In the genomic region with DNA sequence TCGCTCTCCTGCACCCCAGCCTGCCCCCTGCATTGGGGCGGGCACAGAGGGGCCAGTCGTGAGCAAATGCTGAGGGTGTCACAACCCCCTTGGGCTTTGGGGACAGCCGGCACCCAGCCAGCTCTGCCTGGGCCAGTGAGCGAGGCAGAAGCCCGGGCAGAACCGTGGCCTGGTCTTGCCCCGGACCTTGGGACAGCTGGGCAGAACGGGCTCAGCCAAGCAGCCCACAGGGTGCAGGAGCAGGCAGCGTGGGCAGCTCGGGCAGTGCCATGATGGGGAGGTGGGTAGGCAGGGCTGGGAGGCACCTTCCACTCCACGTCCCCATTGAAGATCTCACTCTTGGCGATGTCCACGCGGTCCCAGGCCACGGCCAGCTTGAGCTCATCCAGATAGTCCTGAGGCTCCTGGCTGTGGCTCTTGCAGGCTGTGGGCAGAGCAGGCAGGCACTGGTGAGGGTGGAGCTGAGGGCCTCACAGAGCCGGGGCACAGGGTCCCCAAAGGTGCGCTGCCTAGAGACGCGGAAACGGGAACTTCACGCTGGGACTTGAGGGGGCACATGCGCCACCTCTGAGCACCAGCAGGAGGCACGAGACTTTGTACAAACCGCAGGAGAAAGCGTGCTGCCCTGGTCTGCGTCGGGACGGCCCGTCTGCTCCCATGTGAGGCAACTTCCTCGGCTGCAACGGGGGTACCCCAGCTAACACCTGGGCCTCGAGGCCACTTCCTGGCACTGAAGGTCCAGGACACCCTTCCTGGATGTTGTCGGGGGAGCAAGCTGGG, we compare ENCODE assay signal across 33 cellular contexts. TPM values are rescaled to one million over a fixed set of nuclear protein-coding genes. Genes with fewer than 3 reads are reported as not detected.
DNase-seq lines count a peak whose midpoint lies in the region; ATAC-seq, FAIRE-seq and TF ChIP-seq lines count a peak whose summit lies in the region.
"Had no signal": no experiment of that assay in that cellular context is flagged by ENCODE, and none has a peak within 500 bp of the region (broad histone marks: within the 10 kb centered on the region; RNA-seq: fewer than 3 reads in every experiment).

No MANE protein-coding gene starts in this region.

- no peak overlapping the region for H3K4me3 ChIP-seq in right cardiac atrium (ENCODE audit: low read length)
- no peak overlapping the region for H3K4me3 ChIP-seq in IMR-90 (ENCODE audit: insufficient read depth, low read depth, low read length)
- H3K4me3 ChIP-seq in H1 (ENCODE audit: extremely low read depth in 1 of 4, insufficient read depth in 2 of 4, low read depth in 3 of 4, low read length in 4 of 4): no peak overlapping the region
- no peak overlapping the region for H3K4me3 ChIP-seq in trophoblast cell (ENCODE audit: low read depth, low read length)
- H3K4me3 ChIP-seq: A549, coronary artery, thoracic aorta, uterus had no signal

- no peak for FAIRE-seq in H1 (lab: Jason Lieb, UNC)
- FAIRE-seq: A549, G401.6, GM12891 had no signal

- POLR2A ChIA-PET in IMR-90 (lab: Charles Lee; ENCODE audit: unreplicated experiment): interaction anchor here (0.5 kb wide), 1 partner anchor 245 kb away, joined by 7 read pairs; no protein-coding TSS in a partner anchor
- POLR2A ChIA-PET in H1 (lab: Charles Lee; ENCODE audit: partially characterized antibody): interaction anchor here (0.9 to 1.7 kb wide), 2 partner anchors 13 to 14 kb away, joined by 3 to 4 read pairs; no protein-coding TSS in a partner anchor

- no peak overlapping the region for H3K4ac ChIP-seq in IMR-90 (ENCODE audit: low read depth, low read length)
- H3K4ac ChIP-seq in H1 (replicated peaks; ENCODE audit: insufficient read length, low read depth, low read length): no peak overlapping the region
- no peak overlapping the region for H3K4ac ChIP-seq in trophoblast cell (ENCODE audit: low read depth, low read length)

- H2BK12ac ChIP-seq in H1 (ENCODE audit: low read depth, low read length): no peak overlapping the region
- no peak overlapping the region for H2BK12ac ChIP-seq in trophoblast cell (ENCODE audit: low read length)

- in situ Hi-C loops in IMR-90 (cut with MboI; ENCODE audit: low sequenced_read_pairs): loop anchor here (5.0 kb wide), 2 partner anchors 103 to 213 kb away; no protein-coding TSS in a partner anchor

- no peaks in the 10 kb centered on the region for H3K27me3 ChIP-seq in right cardiac atrium (ENCODE audit: control insufficient read depth, insufficient read depth)
- H3K27me3 ChIP-seq in IMR-90 (ENCODE audit: control insufficient read depth, insufficient read depth, low read length): peaks cover 4% of the 10 kb centered on the region; the same call in 1 of the 2 replicates
- H3K27me3 ChIP-seq in H1 (replicated peaks in 1 of 4; ENCODE audit: control insufficient read depth in 3 of 4, extremely low read depth in 1 of 4, insufficient read depth in 3 of 4, low read length in 3 of 4): no peaks in the 10 kb centered on the region; a peak in 2 of 7 replicates
- no peaks in the 10 kb centered on the region for H3K27me3 ChIP-seq in trophoblast cell (ENCODE audit: insufficient read depth, low read length)
- H3K27me3 ChIP-seq: uterus had no signal

- H3K9me3 ChIP-seq in right cardiac atrium (ENCODE audit: control insufficient read depth, low read length): no peaks in the 10 kb centered on the region
- H3K9me3 ChIP-seq in IMR-90 (ENCODE audit: control insufficient read depth, insufficient read depth, low read length): no peaks in the 10 kb centered on the region
- H3K9me3 ChIP-seq in H1 (ENCODE audit: insufficient read depth in 2 of 2, low read depth in 1 of 2, low read length in 1 of 2): no peaks in the 10 kb centered on the region
- no peaks in the 10 kb centered on the region for H3K9me3 ChIP-seq in trophoblast cell (ENCODE audit: insufficient read depth, low read depth, low read length)
- H3K9me3 ChIP-seq: A549, thoracic aorta, uterus had no signal

- H3K56ac ChIP-seq in IMR-90 (ENCODE audit: extremely low read depth, insufficient read depth, low read length) (no peak overlapping the region), H1 (replicated peaks; ENCODE audit: insufficient read length, low read depth, low read length) (no peak overlapping the region)

- H2BK20ac ChIP-seq in IMR-90 (ENCODE audit: low read depth, low read length) (no peak overlapping the region), H1 (ENCODE audit: low read length) (no peak overlapping the region)

- H3K36me3 ChIP-seq in IMR-90 (ENCODE audit: control insufficient read depth, insufficient read depth, low read length) (no peaks in the 10 kb centered on the region), H1 (ENCODE audit: control insufficient read depth in 2 of 4, insufficient read depth in 4 of 4, low read length in 3 of 4) (no peaks in the 10 kb centered on the region), trophoblast cell (ENCODE audit: control insufficient read depth in 1 of 2, insufficient read depth in 2 of 2, low read length in 2 of 2) (no peaks in the 10 kb centered on the region)
- H3K36me3 ChIP-seq: thoracic aorta, uterus had no signal

- H4K91ac ChIP-seq in IMR-90 (ENCODE audit: insufficient read depth, low read depth, low read length): no peak overlapping the region
- H4K91ac ChIP-seq in H1 (replicated peaks; ENCODE audit: insufficient read length, low read length): no peak overlapping the region
- H4K91ac ChIP-seq in trophoblast cell (ENCODE audit: low read depth, low read length): no peak overlapping the region

- TF ChIP-seq RAD21 in IMR-90 (IDR thresholded peaks at IDR 0.05; ENCODE audit: low read length): no peak
- TF ChIP-seq RAD21 in H1 (IDR thresholded peaks at IDR 0.05 in 1 of 2, conservative IDR thresholded peaks at IDR 0.05 in 1 of 2; ENCODE audit: low read depth in 2 of 2, low read length in 2 of 2): no peak

- H3K27ac ChIP-seq in right cardiac atrium (ENCODE audit: low read length): no peak overlapping the region
- H3K27ac ChIP-seq in IMR-90 (ENCODE audit: insufficient read depth, low read length): no peak overlapping the region
- no peak overlapping the region for H3K27ac ChIP-seq in H1 (ENCODE audit: low read depth, low read length)
- no peak overlapping the region for H3K27ac ChIP-seq in trophoblast cell (ENCODE audit: low read depth, low read length)
- H3K27ac ChIP-seq: A549, coronary artery, thoracic aorta, uterus had no signal

- no peak overlapping the region for H4K12ac ChIP-seq in trophoblast cell (ENCODE audit: low read depth, low read length)

- no peak for TF ChIP-seq EP300 in H1 (IDR thresholded peaks at IDR 0.05; ENCODE audit: borderline replicate concordance in 1 of 2, low read depth in 2 of 2, low read length in 2 of 2)

- no peaks in the 10 kb centered on the region for H3K23me2 ChIP-seq in H1 (ENCODE audit: low read depth, low read length)

- H2AK9ac ChIP-seq in IMR-90 (replicated peaks; ENCODE audit: low read depth, low read length, poor library complexity): no peak overlapping the region

- no peak for ATAC-seq in right cardiac atrium
- no peak for ATAC-seq in left ventricle myocardium superior
- no peak for ATAC-seq in IMR-90 (ENCODE audit: low read depth)
- no peak for ATAC-seq in GM18870 (IDR thresholded peaks at IDR 0.05; ENCODE audit: unreplicated experiment)
- no peak for ATAC-seq in GM19397 (IDR thresholded peaks at IDR 0.05; ENCODE audit: unreplicated experiment)
- ATAC-seq: A549; activated CD4-positive, alpha-beta T cell treated with anti-CD3 and anti-CD28 coated beads for 36 hours; SK-N-SH treated with all-trans-retinoic acid at 6 μM for 48 hours; T-helper 17 cell had no signal

- BruUV-seq in IMR-90 (replicated peaks; lab: Mats Ljungman, UMichigan): no TSS peak

- H2AK5ac ChIP-seq in IMR-90 (ENCODE audit: low read depth, low read length) (no peak overlapping the region), H1 (ENCODE audit: low read depth, low read length) (no peak overlapping the region), trophoblast cell (ENCODE audit: low read length) (no peak overlapping the region)

- H3K9me1 ChIP-seq in IMR-90 (ENCODE audit: insufficient read depth, low read length): no peaks in the 10 kb centered on the region

- H2BK120ac ChIP-seq in IMR-90 (ENCODE audit: low read depth, low read length) (no peak overlapping the region), H1 (replicated peaks; ENCODE audit: low read depth, low read length) (no peak overlapping the region), trophoblast cell (ENCODE audit: insufficient read depth, low read length, poor library complexity) (no peak overlapping the region)

- H4K5ac ChIP-seq in IMR-90 (ENCODE audit: low read depth, low read length) (no peak overlapping the region), H1 (ENCODE audit: insufficient read length, low read depth, low read length) (no peak overlapping the region)

- H4K20me1 ChIP-seq in IMR-90 (ENCODE audit: insufficient read depth, low read length) (no peaks in the 10 kb centered on the region), H1 (replicated peaks in 1 of 2; ENCODE audit: control insufficient read depth in 1 of 2, insufficient read depth in 2 of 2, low read length in 2 of 2) (no peaks in the 10 kb centered on the region)

- dilution Hi-C loops in IMR-90 (cut with HindIII; ENCODE audit: low sequenced_read_pairs, unreplicated experiment): no loop called here

- H2BK15ac ChIP-seq in IMR-90 (ENCODE audit: low read depth, low read length) (no peak overlapping the region), H1 (ENCODE audit: low read length) (no peak overlapping the region)

- H3K18ac ChIP-seq in IMR-90 (ENCODE audit: low read depth, low read length) (no peak overlapping the region), H1 (ENCODE audit: extremely low read depth, low read length) (no peak overlapping the region), trophoblast cell (ENCODE audit: low read length) (no peak overlapping the region)

- H3K23ac ChIP-seq in IMR-90 (ENCODE audit: low read depth, low read length) (no peak overlapping the region), H1 (ENCODE audit: insufficient read length) (no peak overlapping the region), trophoblast cell (ENCODE audit: low read length) (no peak overlapping the region)

- intact Hi-C loops in right cardiac atrium (cut with DNase I) (no loop called here), left ventricle myocardium superior (cut with micrococcal nuclease) (loop anchor here (10.0 kb wide), 1 partner anchor 221 kb away; no protein-coding TSS in a partner anchor), IMR-90 (cut with micrococcal nuclease) (no loop called here)

- H3K79me1 ChIP-seq in IMR-90 (ENCODE audit: low read depth in 1 of 2, low read length in 2 of 2): no peaks in the 10 kb centered on the region
- H3K79me1 ChIP-seq in H1 (ENCODE audit: low read depth, low read length): no peaks in the 10 kb centered on the region
- no peaks in the 10 kb centered on the region for H3K79me1 ChIP-seq in trophoblast cell (ENCODE audit: low read length)

- H2BK5ac ChIP-seq in IMR-90 (ENCODE audit: low read depth, low read length, poor library complexity, severe bottlenecking) (no peak overlapping the region), H1 (ENCODE audit: low read depth, low read length) (no peak overlapping the region), trophoblast cell (ENCODE audit: low read depth, low read length, poor library complexity) (no peak overlapping the region)

- CTCF ChIA-PET in IMR-90 (lab: Yijun Ruan, JAX): no interaction called here
- CTCF ChIA-PET in H1 (lab: Charles Lee; ENCODE audit: partially characterized antibody): interaction anchor here (0.6 to 9.2 kb wide), 11 partner anchors 11 to 229 kb away, joined by 3 to 196 read pairs (median 4); partner anchors contain the start of gene TSSC4

- H3K79me2 ChIP-seq in H1 (ENCODE audit: control insufficient read depth in 1 of 2, insufficient read depth in 2 of 2, low read length in 2 of 2) (no peaks in the 10 kb centered on the region), trophoblast cell (ENCODE audit: control insufficient read depth, insufficient read depth, low read length, poor library complexity) (no peaks in the 10 kb centered on the region)

- peak overlapping the region; percentile 7 for H2AFZ ChIP-seq in IMR-90 (replicated peaks; ENCODE audit: low read length, poor library complexity)
- no peak overlapping the region for H2AFZ ChIP-seq in H1 (ENCODE audit: low read length)
- H2AFZ ChIP-seq in trophoblast cell (ENCODE audit: insufficient read depth, low read length, poor library complexity): no peak overlapping the region

- TF ChIP-seq CTCF in IMR-90 (conservative IDR thresholded peaks at IDR 0.05; ENCODE audit: low read depth, low read length) (no peak), H1 (IDR thresholded peaks at IDR 0.05; ENCODE audit: control extremely low read depth in 1 of 3, insufficient read depth in 1 of 3, low read depth in 1 of 3, low read length in 3 of 3) (peak; percentile 21 to 39 (median 22); a peak in 3 of 4 replicates)

- TF ChIP-seq POLR2A in IMR-90 (IDR thresholded peaks at IDR 0.05; ENCODE audit: low read depth, low read length) (no peak), H1 (IDR thresholded peaks at IDR 0.05; ENCODE audit: control extremely low read depth in 1 of 2, low read depth in 2 of 2, low read length in 2 of 2) (no peak)

- WGBS in right cardiac atrium: 78% methylated on average over 34 of the region's 34 CpGs
- WGBS in IMR-90 (ENCODE audit: extremely low coverage in 2 of 2, insufficient read length in 1 of 2), 2 experiments: 80% methylated on average over 18 of the region's 34 CpGs; no CpG with 5 or more reads in 1 of the 2 experiments
- WGBS in H1 (ENCODE audit: extremely low coverage in 1 of 2, insufficient coverage in 1 of 2, insufficient read length in 1 of 2, insufficient replicate concordance in 2 of 2, low coverage in 1 of 2, low lambda C conversion rate in 2 of 2, missing lambda C conversion rate in 1 of 2), 2 experiments: 94% methylated on average over 33 of the region's 34 CpGs; no CpG with 5 or more reads in 1 of the 2 experiments
- WGBS in trophoblast cell (ENCODE audit: extremely low coverage, insufficient coverage, insufficient read length): no CpG with 5 or more reads among the region's 34 CpGs

- no peaks in the 10 kb centered on the region for H3K4me1 ChIP-seq in right cardiac atrium (ENCODE audit: control insufficient read depth, insufficient read depth, low read length)
- no peaks in the 10 kb centered on the region for H3K4me1 ChIP-seq in IMR-90 (ENCODE audit: control insufficient read depth, insufficient read depth, low read length)
- peaks cover 0 to 5% (median under 1%) of the 10 kb centered on the region in 4 experiments; a peak in 2 of 7 replicates for H3K4me1 ChIP-seq in H1 (replicated peaks in 1 of 4; ENCODE audit: control insufficient read depth in 3 of 4, insufficient read depth in 4 of 4, low read length in 3 of 4)
- H3K4me1 ChIP-seq in trophoblast cell (ENCODE audit: control insufficient read depth in 1 of 2, insufficient read depth in 2 of 2, low read length in 2 of 2): no peaks in the 10 kb centered on the region
- H3K4me1 ChIP-seq: A549, uterus had no signal

- H3K9ac ChIP-seq in IMR-90 (ENCODE audit: low read depth, low read length) (no peak overlapping the region), H1 (replicated peaks in 1 of 4; ENCODE audit: extremely low read depth in 1 of 4, low read depth in 3 of 4, low read length in 3 of 4) (no peak overlapping the region), trophoblast cell (ENCODE audit: low read length) (no peak overlapping the region)

- DNase-seq in right cardiac atrium (peak in 2 of 3 donors; percentile 45), left ventricle myocardium superior (no peak), IMR-90 (no peak), H1 (ENCODE audit: low read depth in 1 of 2, low spot score in 2 of 2) (no peak), trophoblast cell (no peak), NCI-H2107 (lab: John Stamatoyannopoulos, UW) (no peak)
- DNase-seq: activated CD4-positive, alpha-beta T cell treated with anti-CD3 and anti-CD28 coated beads for 36 hours; activated CD8-positive, alpha-beta memory T cell treated with anti-CD3 and anti-CD28 coated beads for 24 hours; activated effector memory CD4-positive, alpha-beta T cell treated with anti-CD3 and anti-CD28 coated beads, Interleukin-2, amount 50 U/mL, for 16 hours; activated naive CD8-positive, alpha-beta T cell treated with anti-CD3 and anti-CD28 coated beads for 36 hours; aorta; DMS153; effector memory CD4-positive, alpha-beta T cell; head of caudate nucleus; KBM-7; mammary epithelial cell; MV-4-11; OCI-M1; stimulated activated naive CD4-positive, alpha-beta T cell treated with Interleukin-2 at 50 U/mL for 16 hours; T-helper 17 cell; uterus had no signal

- no peak overlapping the region for H4K8ac ChIP-seq in IMR-90 (ENCODE audit: low read depth in 2 of 2, low read length in 2 of 2)
- H4K8ac ChIP-seq in H1 (ENCODE audit: extremely low read depth, insufficient read depth, low read length): no peak overlapping the region
- no peak overlapping the region for H4K8ac ChIP-seq in trophoblast cell (ENCODE audit: low read depth, low read length)

- H3K4me2 ChIP-seq in IMR-90 (ENCODE audit: low read depth, low read length) (no peak overlapping the region), H1 (ENCODE audit: insufficient read depth in 1 of 2, low read depth in 2 of 2, low read length in 2 of 2) (no peak overlapping the region), trophoblast cell (ENCODE audit: low read length) (no peak overlapping the region)
- H3K4me2 ChIP-seq: A549 had no signal

- H3K14ac ChIP-seq in IMR-90 (replicated peaks; ENCODE audit: low read depth, low read length) (no peak overlapping the region), H1 (ENCODE audit: insufficient read length) (no peak overlapping the region), trophoblast cell (ENCODE audit: low read length) (no peak overlapping the region)

RNA-seq across cellular contexts. Expression of gene TSSC4, which starts 15.2 kb away (rescaled TPM):
- total RNA-seq in right cardiac atrium (10 to 100 TPM; 30.5 to 50.4 (median 37.1) TPM), left ventricle myocardium superior (34.8 TPM), IMR-90 (2012; rRNA removed) (40.0 and 45.3 TPM in 2 replicates)
- polyA plus RNA-seq in right cardiac atrium (31.8 TPM), IMR-90 (2012; rRNA removed) (34.9 and 43.2 TPM in 2 replicates), H1 (2011; rRNA removed) (34.0 and 49.6 TPM in 2 replicates)
- 31.3 and 46.1 TPM in 2 replicates for polyA plus RNA-seq in IMR-90 (2012; cell fraction: cytosol; rRNA removed)
- 40.8 and 137 TPM in 2 replicates for polyA plus RNA-seq in IMR-90 (2012; cell fraction: nucleus; rRNA removed; ENCODE audit: low replicate concordance)
- total RNA-seq in H1 (2021; fragmentation: NEBNext Ultra II Directional; extraction: Animal tissue kit (Norgen Biotek cat#: 25700)): 39.3 and 44.3 TPM in 2 replicates
- polyA plus RNA-seq in H1 (2011; cell fraction: cytosol; rRNA removed): 36.2 TPM
- 40.4 TPM for polyA plus RNA-seq in H1 (2011; cell fraction: nucleus; rRNA removed)
- 25.9 to 42.8 TPM (median 40.6 TPM) in 4 replicates for polyA plus RNA-seq in H1 (2012, experiment 1 of 2)
- polyA plus RNA-seq in H1 (2012, experiment 2 of 2): 24.6 TPM
- 53.6 TPM for polyA plus RNA-seq in H1 (2013, experiment 1 of 2)
- 49.6 TPM for polyA plus RNA-seq in H1 (2013, experiment 2 of 2)
- 16.0 and 16.2 TPM in 2 replicates for polyA minus RNA-seq in H1 (2011; rRNA and poly(A)+ RNA removed)
- 19.6 TPM for polyA minus RNA-seq in H1 (2011; cell fraction: cytosol; rRNA and poly(A)+ RNA removed)
- 38.7 TPM for polyA minus RNA-seq in H1 (2011; cell fraction: nucleus; rRNA and poly(A)+ RNA removed)
- polyA plus RNA-seq in trophoblast cell (2013): 87.7 and 88.6 TPM in 2 replicates

RNA-seq across cellular contexts. Expression of gene TRPM5, which starts 28.5 kb away (rescaled TPM):
- total RNA-seq in right cardiac atrium (not detected), left ventricle myocardium superior (not detected), IMR-90 (2012; rRNA removed) (not detected in 2 replicates)
- polyA plus RNA-seq in right cardiac atrium (0.02 TPM), IMR-90 (2012; rRNA removed) (not detected in 2 replicates), H1 (2011; rRNA removed) (0.02 and 0.05 TPM in 2 replicates)
- not detected in 2 replicates for polyA plus RNA-seq in IMR-90 (2012; cell fraction: cytosol; rRNA removed)
- polyA plus RNA-seq in IMR-90 (2012; cell fraction: nucleus; rRNA removed; ENCODE audit: low replicate concordance): 0.02 TPM in 1 of 2 replicates, not detected in the other
- total RNA-seq in H1 (2021; fragmentation: NEBNext Ultra II Directional; extraction: Animal tissue kit (Norgen Biotek cat#: 25700)): 0.11 TPM in 1 of 2 replicates, not detected in the other
- 0.04 TPM for polyA plus RNA-seq in H1 (2011; cell fraction: cytosol; rRNA removed)
- polyA plus RNA-seq in H1 (2011; cell fraction: nucleus; rRNA removed): 0.24 TPM
- 0.04 TPM in 1 of 4 replicates, not detected in the others for polyA plus RNA-seq in H1 (2012, experiment 1 of 2)
- polyA plus RNA-seq in H1 (2012, experiment 2 of 2): not detected
- 0.02 TPM for polyA plus RNA-seq in H1 (2013, experiment 1 of 2)
- 0.02 TPM for polyA plus RNA-seq in H1 (2013, experiment 2 of 2)
- polyA minus RNA-seq in H1 (2011; rRNA and poly(A)+ RNA removed): not detected in 2 replicates
- polyA minus RNA-seq in H1 (2011; cell fraction: cytosol; rRNA and poly(A)+ RNA removed): not detected
- polyA minus RNA-seq in H1 (2011; cell fraction: nucleus; rRNA and poly(A)+ RNA removed): not detected
- 0.03 and 0.04 TPM in 2 replicates for polyA plus RNA-seq in trophoblast cell (2013)
- total RNA-seq: activated naive CD8-positive, alpha-beta T cell treated with anti-CD3 and anti-CD28 coated beads for 36 hours; aorta; cardiac septum; H4; mammary epithelial cell; NCI-H460; pulmonary artery endothelial cell; thoracic aorta had no signal
- polyA plus RNA-seq: A549, mammary epithelial cell had no signal

RNA-seq across cellular contexts. Expression of gene KCNQ1, which starts 29.0 kb away (rescaled TPM):
- total RNA-seq in right cardiac atrium (10 to 100 TPM; 36.5 to 46.8 (median 41.0) TPM), left ventricle myocardium superior (49.7 TPM), IMR-90 (2012; rRNA removed) (not detected in 2 replicates)
- polyA plus RNA-seq in right cardiac atrium (36.4 TPM), IMR-90 (2012; rRNA removed) (0.07 TPM in 1 of 2 replicates, not detected in the other), H1 (2011; rRNA removed) (1.9 and 2.4 TPM in 2 replicates)
- polyA plus RNA-seq in IMR-90 (2012; cell fraction: cytosol; rRNA removed): 0.02 TPM in 1 of 2 replicates, not detected in the other
- 0.14 and 0.17 TPM in 2 replicates for polyA plus RNA-seq in IMR-90 (2012; cell fraction: nucleus; rRNA removed; ENCODE audit: low replicate concordance)
- 2.0 and 2.4 TPM in 2 replicates for total RNA-seq in H1 (2021; fragmentation: NEBNext Ultra II Directional; extraction: Animal tissue kit (Norgen Biotek cat#: 25700))
- 1.4 TPM for polyA plus RNA-seq in H1 (2011; cell fraction: cytosol; rRNA removed)
- polyA plus RNA-seq in H1 (2011; cell fraction: nucleus; rRNA removed): 2.3 TPM
- 1.4 to 2.5 TPM (median 2.0 TPM) in 4 replicates for polyA plus RNA-seq in H1 (2012, experiment 1 of 2)
- polyA plus RNA-seq in H1 (2012, experiment 2 of 2): 2.2 TPM
- 2.0 TPM for polyA plus RNA-seq in H1 (2013, experiment 1 of 2)
- 2.0 TPM for polyA plus RNA-seq in H1 (2013, experiment 2 of 2)
- polyA minus RNA-seq in H1 (2011; rRNA and poly(A)+ RNA removed): 1.3 and 2.8 TPM in 2 replicates
- polyA minus RNA-seq in H1 (2011; cell fraction: cytosol; rRNA and poly(A)+ RNA removed): 1.8 TPM
- 6.1 TPM for polyA minus RNA-seq in H1 (2011; cell fraction: nucleus; rRNA and poly(A)+ RNA removed)
- polyA plus RNA-seq in trophoblast cell (2013): 0.53 and 0.64 TPM in 2 replicates
- total RNA-seq: NCI-H460 had no signal
- polyA plus RNA-seq: mammary epithelial cell had no signal

RNA-seq across cellular contexts. Expression of gene CD81, which starts 38.7 kb away (rescaled TPM):
- total RNA-seq in right cardiac atrium (100 to 1,000 TPM; 677 to 920 (median 748) TPM), left ventricle myocardium superior (653 TPM), IMR-90 (2012; rRNA removed) (119 and 159 TPM in 2 replicates)
- polyA plus RNA-seq in right cardiac atrium (869 TPM), IMR-90 (2012; rRNA removed) (566 and 689 TPM in 2 replicates), H1 (2011; rRNA removed) (309 and 386 TPM in 2 replicates)
- polyA plus RNA-seq in IMR-90 (2012; cell fraction: cytosol; rRNA removed): 940 and 1,395 TPM in 2 replicates
- 328 and 597 TPM in 2 replicates for polyA plus RNA-seq in IMR-90 (2012; cell fraction: nucleus; rRNA removed; ENCODE audit: low replicate concordance)
- total RNA-seq in H1 (2021; fragmentation: NEBNext Ultra II Directional; extraction: Animal tissue kit (Norgen Biotek cat#: 25700)): 238 and 240 TPM in 2 replicates
- polyA plus RNA-seq in H1 (2011; cell fraction: cytosol; rRNA removed): 189 TPM
- polyA plus RNA-seq in H1 (2011; cell fraction: nucleus; rRNA removed): 205 TPM
- polyA plus RNA-seq in H1 (2012, experiment 1 of 2): 237 to 356 TPM (median 324 TPM) in 4 replicates
- 408 TPM for polyA plus RNA-seq in H1 (2012, experiment 2 of 2)
- polyA plus RNA-seq in H1 (2013, experiment 1 of 2): 299 TPM
- polyA plus RNA-seq in H1 (2013, experiment 2 of 2): 331 TPM
- polyA minus RNA-seq in H1 (2011; rRNA and poly(A)+ RNA removed): 242 and 320 TPM in 2 replicates
- 169 TPM for polyA minus RNA-seq in H1 (2011; cell fraction: cytosol; rRNA and poly(A)+ RNA removed)
- polyA minus RNA-seq in H1 (2011; cell fraction: nucleus; rRNA and poly(A)+ RNA removed): 74.6 TPM
- polyA plus RNA-seq in trophoblast cell (2013): 242 and 246 TPM in 2 replicates

Comparison
In these comparisons a context has a peak if more than half of its experiments do, and no peak if none do; other contexts are left out.
1. DNase-seq: peak in right cardiac atrium (2 of 3); none in left ventricle myocardium superior (single experiment), IMR-90 (single experiment), H1 (0 of 2), trophoblast cell (0 of 2) and NCI-H2107 (single experiment).
2. RNA of gene KCNQ1, which starts 29.0 kb away (total RNA-seq): 49.7 TPM in left ventricle myocardium superior (single experiment) and 36.5 to 46.8 TPM in right cardiac atrium; 2.0 to 2.4 TPM in H1 and not detected in IMR-90; every median in the first group is over 10 times any median in the second.